Comparison of ENCODE assay signal across 9 cellular contexts in genomic region chr19:51439021-51439465, GRCh38. TPM values are rescaled to one million over a fixed set of nuclear protein-coding genes. Genes with fewer than 3 reads are reported as not detected.
DNase-seq lines count a peak whose midpoint lies in the region; ATAC-seq and TF ChIP-seq lines count a peak whose summit lies in the region.
"Had no signal": no experiment of that assay in that cellular context is flagged by ENCODE, and none has a peak within 500 bp of the region (broad histone marks: within the 10 kb centered on the region; RNA-seq: fewer than 3 reads in every experiment).

No MANE protein-coding gene starts in this region.

- TF ChIP-seq CTCF in Peyer's patch (IDR thresholded peaks at IDR 0.05) (peak in 5 of 6 experiments; percentile 8 to 44 (median 37)), esophagus muscularis mucosa (IDR thresholded peaks at IDR 0.05) (peak in 2 of 3 experiments; percentile 42 to 46)

- H3K36me3 ChIP-seq in Peyer's patch (no peaks in the 10 kb centered on the region), esophagus muscularis mucosa (no peaks in the 10 kb centered on the region)

- TF ChIP-seq POLR2A in Peyer's patch (IDR thresholded peaks at IDR 0.05) (no peak), esophagus muscularis mucosa (IDR thresholded peaks at IDR 0.05; ENCODE audit: low read depth) (no peak)

- no peak for ATAC-seq in HG02798 (IDR thresholded peaks at IDR 0.05; ENCODE audit: poor library complexity, unreplicated experiment)

- 51% methylated on average over 5 of the region's 5 CpGs for WGBS in esophagus muscularis mucosa

- H3K4me1 ChIP-seq in Peyer's patch (peaks cover 0 to 10% (median 6%) of the 10 kb centered on the region in 4 donors), esophagus muscularis mucosa (no peaks in the 10 kb centered on the region)

- intact Hi-C loops in esophagus muscularis mucosa (cut with DNase I), result loop anchor here (2.0 kb wide), 1 partner anchor 100 kb away; no protein-coding TSS in a partner anchor

- H3K4me3 ChIP-seq in Peyer's patch (no peak overlapping the region), esophagus muscularis mucosa (no peak overlapping the region)

- H3K9me3 ChIP-seq in Peyer's patch, result no peaks in the 10 kb centered on the region
- no peaks in the 10 kb centered on the region for H3K9me3 ChIP-seq in esophagus muscularis mucosa

- H3K27ac ChIP-seq in Peyer's patch, result no peak overlapping the region
- no peak overlapping the region for H3K27ac ChIP-seq in esophagus muscularis mucosa (replicated peaks in 1 of 4)

- TF ChIP-seq EP300 in esophagus muscularis mucosa (IDR thresholded peaks at IDR 0.05), result no peak

- H3K27me3 ChIP-seq in Peyer's patch (no peaks in the 10 kb centered on the region), esophagus muscularis mucosa (peaks cover 0 to 86% (median 0%) of the 10 kb centered on the region in 4 donors)

- peak; percentile 13 for DNase-seq in activated naive CD4-positive, alpha-beta T cell treated with Interleukin-2 at 50 U/mL for 16 hours
- DNase-seq in activated naive CD4-positive, alpha-beta T cell (lab: John Stamatoyannopoulos, UW), result no peak
- DNase-seq in Peyer's patch (peak in 2 of 3 donors; percentile 33 to 60), esophagus muscularis mucosa (ENCODE audit: extremely low spot score) (no peak), T-helper 9 cell (no peak), D341Med (ENCODE audit: low spot score) (no peak)
- DNase-seq in stimulated activated CD8-positive, alpha-beta memory T cell treated with anti-CD3 and anti-CD28 coated beads, Interleukin-4, amount 100 ng/mL, for 48 hours, result peak; percentile 56
- DNase-seq: DMS79 had no signal

RNA-seq across cellular contexts. Expression of gene SIGLEC8, which starts 19.2 kb away (rescaled TPM):
- total RNA-seq in Peyer's patch (10 to 100 TPM in 1 of 4 donors, under 1 TPM in 3; 0.18 to 13.2 (median 0.52) TPM), esophagus muscularis mucosa (1 to 10 TPM in 1 of 4 donors, under 1 TPM in 2, not detected in 1; 0.66 to 1.7 (median 0.86) TPM)

RNA-seq across cellular contexts. Expression of gene SIGLEC10, which starts 21.6 kb away (rescaled TPM):
- total RNA-seq in Peyer's patch (10 to 100 TPM in 1 of 4 donors, 1 to 10 TPM in 2, under 1 TPM in 1; 0.53 to 35.5 (median 3.0) TPM), esophagus muscularis mucosa (1 to 10 TPM; 1.4 to 4.1 (median 2.4) TPM)

RNA-seq across cellular contexts. Expression of gene CEACAM18, which starts 39.3 kb away (rescaled TPM):
- total RNA-seq in Peyer's patch (1 to 10 TPM; 2.4 to 4.4 (median 2.5) TPM), esophagus muscularis mucosa (not detected)

RNA-seq across cellular contexts. Expression of gene C19orf84, which starts 48.7 kb away (rescaled TPM):
- total RNA-seq in Peyer's patch (not detected), esophagus muscularis mucosa (not detected)

RNA-seq across cellular contexts. Expression of gene LIM2, which starts 51.3 kb away (rescaled TPM):
- not detected for total RNA-seq in Peyer's patch
- total RNA-seq in esophagus muscularis mucosa, result not detected

Comparison
In these comparisons a context has a peak if more than half of its experiments do, and no peak if none do; other contexts are left out.
1. DNase-seq: peak in activated naive CD4-positive, alpha-beta T cell treated with Interleukin-2 at 50 U/mL for 16 hours (single experiment), Peyer's patch (2 of 3) and stimulated activated CD8-positive, alpha-beta memory T cell treated with anti-CD3 and anti-CD28 coated beads, Interleukin-4, amount 100 ng/mL, for 48 hours (single experiment); none in activated naive CD4-positive, alpha-beta T cell (0 of 4), esophagus muscularis mucosa (single experiment), T-helper 9 cell (single experiment) and D341Med (single experiment).